ENCODE assay signal across 8 cellular contexts in the genomic region with DNA sequence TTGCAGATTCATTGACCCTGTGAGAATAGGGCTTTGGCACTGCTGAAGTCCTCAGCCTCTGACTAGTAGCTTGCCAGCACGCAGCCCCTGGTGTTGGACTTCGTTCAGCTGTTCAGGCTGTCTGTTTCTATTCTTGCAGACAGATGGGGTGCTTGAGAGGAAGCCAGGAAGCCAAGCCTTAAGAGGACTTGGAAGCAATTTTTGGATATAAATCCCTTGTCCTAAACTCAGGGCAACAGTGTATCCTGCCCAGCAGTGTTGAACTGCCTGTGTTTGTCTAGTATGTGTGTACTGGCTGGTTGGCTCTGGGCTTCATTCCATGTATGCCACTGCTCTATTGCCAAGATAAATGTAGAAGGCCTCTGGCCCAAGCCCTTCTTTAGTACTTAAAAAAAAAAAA.
DNase-seq lines count a peak whose midpoint lies in the region; ATAC-seq and TF ChIP-seq lines count a peak whose summit lies in the region.

No MANE protein-coding gene starts in this region.

- H2AK5ac ChIP-seq in neuronal stem cell (ENCODE audit: low read depth, low read length), result no peak overlapping the region

- H3K4me1 ChIP-seq in neuronal stem cell (ENCODE audit: control insufficient read depth in 2 of 2, insufficient read depth in 1 of 2, low read depth in 1 of 2, low read length in 2 of 2), result no peaks in the 10 kb centered on the region

- H3K79me1 ChIP-seq in neuronal stem cell (ENCODE audit: low read depth, low read length), result no peaks in the 10 kb centered on the region

- no peak overlapping the region for H3K4ac ChIP-seq in neuronal stem cell (ENCODE audit: low read length)

- no CpG with 5 or more reads among the region's 2 CpGs for WGBS in neuronal stem cell (ENCODE audit: extremely low coverage in 2 of 2, insufficient read length in 2 of 2, insufficient replicate concordance in 1 of 2), 2 donors

- peak; percentile 7 for TF ChIP-seq CTCF in epithelial cell of esophagus (IDR thresholded peaks at IDR 0.05; ENCODE audit: insufficient read depth, low read depth, low read length, missing control alignments)

- no peak overlapping the region for H4K91ac ChIP-seq in neuronal stem cell (ENCODE audit: low read depth, low read length, poor library complexity)

- no peak overlapping the region for H3K27ac ChIP-seq in neuronal stem cell (replicated peaks; ENCODE audit: low read length)

- H3K9me3 ChIP-seq in neuronal stem cell (replicated peaks in 1 of 2; ENCODE audit: control insufficient read depth in 2 of 2, insufficient read depth in 1 of 2, low read depth in 1 of 2, low read length in 2 of 2), result no peaks in the 10 kb centered on the region

- H2BK5ac ChIP-seq in neuronal stem cell (ENCODE audit: low read length), result no peak overlapping the region

- H4K8ac ChIP-seq in neuronal stem cell (ENCODE audit: low read depth, low read length), result no peak overlapping the region

- H3K4me2 ChIP-seq in neuronal stem cell (ENCODE audit: insufficient read depth, low read length, poor library complexity, severe bottlenecking), result no peak overlapping the region

- no peak overlapping the region for H2BK120ac ChIP-seq in neuronal stem cell (ENCODE audit: low read depth, low read length)

- no peak overlapping the region for H2BK12ac ChIP-seq in neuronal stem cell (ENCODE audit: low read length)

- ATAC-seq in GM18517 (IDR thresholded peaks at IDR 0.05; ENCODE audit: unreplicated experiment) (no peak), HG03196 (IDR thresholded peaks at IDR 0.05; ENCODE audit: unreplicated experiment) (no peak), GM21717 (IDR thresholded peaks at IDR 0.05; ENCODE audit: unreplicated experiment) (no peak)

- no peak overlapping the region for H3K14ac ChIP-seq in neuronal stem cell (ENCODE audit: low read length)

- H2AFZ ChIP-seq in neuronal stem cell (ENCODE audit: low read length), result no peak overlapping the region

- H3K36me3 ChIP-seq in neuronal stem cell (replicated peaks in 1 of 2; ENCODE audit: control insufficient read depth in 2 of 2, insufficient read depth in 2 of 2, low read length in 2 of 2), result no peaks in the 10 kb centered on the region

- no peak overlapping the region for H3K18ac ChIP-seq in neuronal stem cell (ENCODE audit: low read length)

- H3K27me3 ChIP-seq in neuronal stem cell (ENCODE audit: control insufficient read depth in 3 of 3, insufficient read depth in 3 of 3, low read depth in 1 of 3, low read length in 3 of 3), result no peaks in the 10 kb centered on the region

- H3K23ac ChIP-seq in neuronal stem cell (ENCODE audit: low read depth, low read length, poor library complexity), result no peak overlapping the region

- H3K9ac ChIP-seq in neuronal stem cell (ENCODE audit: low read depth, low read length, poor library complexity), result no peak overlapping the region

- no peak overlapping the region for H3K4me3 ChIP-seq in epithelial cell of esophagus (ENCODE audit: low read length)
- H3K4me3 ChIP-seq in neuronal stem cell (ENCODE audit: low read length in 2 of 2), result no peak overlapping the region

- DNase-seq in DMS 273 treated with DMSO at 0.1 percent for 48 hours (lab: John Stamatoyannopoulos, UW), result peak; percentile 98
- peak; percentile 86 to 95 for DNase-seq in NCI-H524 (lab: John Stamatoyannopoulos, UW)
- peak; percentile 1 for DNase-seq in epithelial cell of esophagus (ENCODE audit: low read depth)
- peak; percentile 96 for DNase-seq in myocyte (ENCODE audit: low read depth)
- DNase-seq in neuronal stem cell (ENCODE audit: low spot score), result no peak

- no peak overlapping the region for H2BK15ac ChIP-seq in neuronal stem cell (ENCODE audit: low read length)
